ENCODE assay signal across 2 cellular contexts in genomic region chr3:11619461-11619860, GRCh38.
TF ChIP-seq lines count a peak whose summit lies in the region.

No MANE protein-coding gene starts in this region.

TF ChIP-seq in HepG2, 621 proteins besides CTCF, POLR2A, EP300 and RAD21:
- TF ChIP-seq KAT7 (CRISPR knock-in tag; IDR thresholded peaks at IDR 0.05; ENCODE audit: borderline replicate concordance) (0 out of 2 replicates have a peak, but pooled peaks have one; percentile 40), ZNF740 (CRISPR knock-in tag; IDR thresholded peaks at IDR 0.05) (no peak), TBX3 (IDR thresholded peaks at IDR 0.05; ENCODE audit: borderline replicate concordance) (no peak), TAF1 (CRISPR knock-in tag; IDR thresholded peaks at IDR 0.05) (no peak), HNRNPUL1 (IDR thresholded peaks at IDR 0.05; ENCODE audit: low read depth, low read length) (no peak), NFRKB (IDR thresholded peaks at IDR 0.05) (no peak), FOXJ3 (CRISPR knock-in tag; IDR thresholded peaks at IDR 0.05; ENCODE audit: borderline replicate concordance) (no peak), CEBPB (IDR thresholded peaks at IDR 0.05; ENCODE audit: borderline replicate concordance, low read depth, low read length) (peak; percentile 55; the same call in 1 of the 2 replicates), ZNF879 (CRISPR knock-in tag; IDR thresholded peaks at IDR 0.05) (no peak), ZNF121 (CRISPR knock-in tag; IDR thresholded peaks at IDR 0.05) (no peak), JUN (CRISPR knock-in tag; IDR thresholded peaks at IDR 0.05) (no peak), RORA (CRISPR knock-in tag; IDR thresholded peaks at IDR 0.05) (no peak), NR2F6 (IDR thresholded peaks at IDR 0.05) (no peak), NR2F6 (CRISPR knock-in tag; IDR thresholded peaks at IDR 0.05) (no peak), ZNF34 (CRISPR knock-in tag; IDR thresholded peaks at IDR 0.05; ENCODE audit: borderline replicate concordance) (no peak), CEBPG (CRISPR knock-in tag; IDR thresholded peaks at IDR 0.05) (peak; percentile 30; the same call in 1 of the 2 replicates), CHD2 (IDR thresholded peaks at IDR 0.05; ENCODE audit: low read depth, low read length) (no peak), ZNF580 (CRISPR knock-in tag; IDR thresholded peaks at IDR 0.05; ENCODE audit: borderline replicate concordance, low read depth) (peak; percentile 11; the same call in 1 of the 2 replicates), KDM2A (CRISPR knock-in tag; IDR thresholded peaks at IDR 0.05; ENCODE audit: borderline replicate concordance, low read depth) (0 out of 2 replicates have a peak, but pooled peaks have one; percentile 11), SRF (IDR thresholded peaks at IDR 0.05; ENCODE audit: low read depth, low read length) (no peak), ZNF343 (CRISPR knock-in tag; IDR thresholded peaks at IDR 0.05) (no peak), HNRNPK (IDR thresholded peaks at IDR 0.05; ENCODE audit: low read depth, low read length, poor library complexity, severe bottlenecking) (no peak)
- TF ChIP-seq, protein P1, sequence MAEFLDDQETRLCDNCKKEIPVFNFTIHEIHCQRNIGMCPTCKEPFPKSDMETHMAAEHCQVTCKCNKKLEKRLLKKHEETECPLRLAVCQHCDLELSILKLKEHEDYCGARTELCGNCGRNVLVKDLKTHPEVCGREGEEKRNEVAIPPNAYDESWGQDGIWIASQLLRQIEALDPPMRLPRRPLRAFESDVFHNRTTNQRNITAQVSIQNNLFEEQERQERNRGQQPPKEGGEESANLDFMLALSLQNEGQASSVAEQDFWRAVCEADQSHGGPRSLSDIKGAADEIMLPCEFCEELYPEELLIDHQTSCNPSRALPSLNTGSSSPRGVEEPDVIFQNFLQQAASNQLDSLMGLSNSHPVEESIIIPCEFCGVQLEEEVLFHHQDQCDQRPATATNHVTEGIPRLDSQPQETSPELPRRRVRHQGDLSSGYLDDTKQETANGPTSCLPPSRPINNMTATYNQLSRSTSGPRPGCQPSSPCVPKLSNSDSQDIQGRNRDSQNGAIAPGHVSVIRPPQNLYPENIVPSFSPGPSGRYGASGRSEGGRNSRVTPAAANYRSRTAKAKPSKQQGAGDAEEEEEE (CRISPR knock-in tag; IDR thresholded peaks at IDR 0.05; ENCODE audit: borderline replicate concordance), result no peak
TF ChIP-seq in HepG2: peak in this region for 5.

TF ChIP-seq in neural cell, 6 proteins besides CTCF, POLR2A, EP300 and RAD21:
- TF ChIP-seq POLR2AphosphoS5 (IDR thresholded peaks at IDR 0.05), result no peak
- TF ChIP-seq MXI1 (conservative IDR thresholded peaks at IDR 0.05; ENCODE audit: poor library complexity, severe bottlenecking), result no peak
- no peak for TF ChIP-seq REST (IDR thresholded peaks at IDR 0.05; ENCODE audit: borderline replicate concordance)
- no peak for TF ChIP-seq TAF1 (IDR thresholded peaks at IDR 0.05; ENCODE audit: low read depth)
- no peak for TF ChIP-seq SMC3 (conservative IDR thresholded peaks at IDR 0.05; ENCODE audit: poor library complexity)
- no peak for TF ChIP-seq EZH2 (IDR thresholded peaks at IDR 0.05; ENCODE audit: borderline replicate concordance, insufficient read depth, low read length, poor library complexity, severe bottlenecking)
